Comparison of ENCODE assay signal across 15 cellular contexts in the genomic region with DNA sequence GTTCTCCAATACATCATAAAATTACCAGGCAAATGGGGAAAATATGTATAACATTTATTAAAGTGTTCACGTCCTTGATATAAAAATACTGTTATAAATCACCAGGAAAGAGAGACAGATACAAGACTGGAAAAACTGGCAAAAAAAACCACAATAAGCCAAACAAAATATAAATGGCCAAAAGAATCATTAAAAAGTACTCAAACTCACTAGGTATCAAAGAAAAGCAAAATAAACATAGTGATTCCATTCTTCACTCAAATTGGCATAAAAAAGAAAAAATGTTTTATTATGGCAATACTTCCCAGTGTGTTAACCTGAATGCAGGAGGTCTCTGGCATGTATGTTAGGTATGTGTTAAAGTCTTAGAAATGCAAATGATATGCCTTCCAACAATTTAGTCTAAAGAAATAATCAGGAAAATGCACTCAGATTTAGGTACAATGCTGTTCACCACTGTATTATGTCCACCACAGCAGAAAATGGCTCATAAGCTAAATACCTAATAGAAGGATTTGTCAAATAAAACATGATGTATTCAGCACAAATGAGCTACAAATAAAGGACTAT. TPM values are rescaled to one million over a fixed set of nuclear protein-coding genes. Genes with fewer than 3 reads are reported as not detected.
DNase-seq lines count a peak whose midpoint lies in the region; ATAC-seq, FAIRE-seq and TF ChIP-seq lines count a peak whose summit lies in the region.
"Had no signal": no experiment of that assay in that cellular context is flagged by ENCODE, and none has a peak within 500 bp of the region (broad histone marks: within the 10 kb centered on the region; RNA-seq: fewer than 3 reads in every experiment).

No MANE protein-coding gene starts in this region.

- H3K27ac Mint-ChIP-seq in stimulated activated effector memory CD8-positive, alpha-beta T cell treated with anti-CD3 and anti-CD28 coated beads, Interleukin-12 subunit alpha, Interleukin-12 subunit beta, amount 100 ng/mL, for 72 hours: no peak overlapping the region
- H3K27ac Mint-ChIP-seq: CD4-positive, alpha-beta T cell had no signal

- H3K4me3 ChIP-seq in A549: no peak overlapping the region
- no peak overlapping the region for H3K4me3 ChIP-seq in HEK293 (ENCODE audit: low read depth, low read length)
- H3K4me3 ChIP-seq in SU-DHL-6 (ENCODE audit: insufficient read depth, low read length, poor library complexity, severe bottlenecking): no peak overlapping the region

- TF ChIP-seq RAD21 in A549 (conservative IDR thresholded peaks at IDR 0.05 in 1 of 2, IDR thresholded peaks at IDR 0.05 in 1 of 2): no peak

- H3K27ac ChIP-seq in A549: no peak overlapping the region
- H3K27ac ChIP-seq in HEK293 (ENCODE audit: extremely low read depth, low read depth, low read length): no peak overlapping the region
- H3K27ac ChIP-seq in SU-DHL-6 (ENCODE audit: low read depth, low read length): peak overlapping the region; percentile 95

- no peak for TF ChIP-seq CTCF in A549 (IDR thresholded peaks at IDR 0.05)
- TF ChIP-seq CTCF in HEK293 (tag by site-specific recombination; IDR thresholded peaks at IDR 0.05): no peak
- no peak for TF ChIP-seq CTCF in SU-DHL-6 (IDR thresholded peaks at IDR 0.05; ENCODE audit: insufficient read depth, low read length, poor library complexity, severe bottlenecking)

- ATAC-seq in A549 (no peak), HG03039 (IDR thresholded peaks at IDR 0.05; ENCODE audit: unreplicated experiment) (no peak)
- ATAC-seq in stimulated activated effector memory CD8-positive, alpha-beta T cell treated with anti-CD3 and anti-CD28 coated beads, Interleukin-12 subunit alpha, Interleukin-12 subunit beta, amount 100 ng/mL, for 72 hours: no peak
- ATAC-seq: HCT116 had no signal

- no peak for TF ChIP-seq EP300 in A549 (IDR thresholded peaks at IDR 0.05)

- peak overlapping the region; percentile 9; the same call in 1 of the 2 replicates for H3K9ac ChIP-seq in SU-DHL-6 (ENCODE audit: low read length)

- CTCF ChIA-PET in A549 (lab: Yijun Ruan, JAX) (interaction anchor here (0.7 to 1.3 kb wide), 4 partner anchors 13 to 224 kb away, joined by 3 to 5 read pairs (median 3); no protein-coding TSS in a partner anchor), HEK293 (lab: Yijun Ruan, JAX) (interaction anchor here (0.7 to 1.0 kb wide), 2 partner anchors 26 to 120 kb away, joined by 3 read pairs; no protein-coding TSS in a partner anchor)

- peaks cover 85% of the 10 kb centered on the region for H3K79me2 ChIP-seq in SU-DHL-6 (ENCODE audit: insufficient read depth, low read length)

- H3K4me1 Mint-ChIP-seq in stimulated activated effector memory CD8-positive, alpha-beta T cell treated with anti-CD3 and anti-CD28 coated beads, Interleukin-12 subunit alpha, Interleukin-12 subunit beta, amount 100 ng/mL, for 72 hours: peaks cover 7% of the 10 kb centered on the region

- H3K9me3 ChIP-seq in A549 (no peaks in the 10 kb centered on the region), HEK293 (ENCODE audit: control insufficient read depth, insufficient read depth, low read depth, low read length) (no peaks in the 10 kb centered on the region), SU-DHL-6 (ENCODE audit: insufficient read depth, low read length) (no peaks in the 10 kb centered on the region)

- H3K36me3 ChIP-seq in HEK293 (ENCODE audit: control insufficient read depth in 2 of 2, insufficient read depth in 1 of 2, low read length in 2 of 2) (no peaks in the 10 kb centered on the region), SU-DHL-6 (ENCODE audit: low read length) (no peaks in the 10 kb centered on the region)

- no peak overlapping the region for H3K4me3 Mint-ChIP-seq in stimulated activated effector memory CD8-positive, alpha-beta T cell treated with anti-CD3 and anti-CD28 coated beads, Interleukin-12 subunit alpha, Interleukin-12 subunit beta, amount 100 ng/mL, for 72 hours
- H3K4me3 Mint-ChIP-seq: CD4-positive, alpha-beta T cell had no signal

- POLR2A ChIA-PET in A549 (lab: Yijun Ruan, JAX): no interaction called here
- POLR2A ChIA-PET in HEK293 (lab: Yijun Ruan, JAX): no interaction called here

- H3K4me2 ChIP-seq in A549 (no peak overlapping the region), SU-DHL-6 (ENCODE audit: low read depth, low read length, poor library complexity, severe bottlenecking) (peak overlapping the region; percentile 73)

- FAIRE-seq in A549 (lab: Jason Lieb, UNC) (peak; percentile 88), endometrium (lab: Jason Lieb, UNC) (peak; percentile 37)

- H3K9me3 Mint-ChIP-seq in stimulated activated effector memory CD8-positive, alpha-beta T cell treated with anti-CD3 and anti-CD28 coated beads, Interleukin-12 subunit alpha, Interleukin-12 subunit beta, amount 100 ng/mL, for 72 hours: no peaks in the 10 kb centered on the region
- H3K9me3 Mint-ChIP-seq: CD4-positive, alpha-beta T cell had no signal

- H3K27me3 ChIP-seq in SU-DHL-6 (ENCODE audit: low read length): no peaks in the 10 kb centered on the region

- no peak for TF ChIP-seq POLR2A in A549 (IDR thresholded peaks at IDR 0.05; ENCODE audit: low read length)

- 0 out of 2 replicates have a peak, but pooled peaks cover 4% of the 10 kb centered on the region for H4K20me1 ChIP-seq in SU-DHL-6 (ENCODE audit: low read depth, low read length)

- H3F3A ChIP-seq in SU-DHL-6 (ENCODE audit: insufficient read depth): peaks cover 49% of the 10 kb centered on the region

- no peaks in the 10 kb centered on the region for H3K9me2 ChIP-seq in SU-DHL-6 (replicated peaks; ENCODE audit: insufficient read depth, low read length)

- DNase-seq in A549 (ENCODE audit: low read depth in 1 of 2, low spot score in 1 of 2): no peak
- no peak for DNase-seq in stimulated activated effector memory CD8-positive, alpha-beta T cell treated with anti-CD3 and anti-CD28 coated beads, Interleukin-12 subunit alpha, Interleukin-12 subunit beta, amount 100 ng/mL, for 72 hours (ENCODE audit: low spot score in 2 of 2)
- no peak for DNase-seq in activated CD4-positive, alpha-beta T cell treated with anti-CD3 and anti-CD28 coated beads, Interleukin-2, amount 50 U/mL, for 48 hours
- DNase-seq: 8988T; ACHN; C1 segment of cervical spinal cord; Calu3; CD4-positive, alpha-beta T cell; DMS 273 treated with DMSO at 0.1 percent for 48 hours; IMR-90 had no signal

- no peaks in the 10 kb centered on the region for H3K36me3 Mint-ChIP-seq in stimulated activated effector memory CD8-positive, alpha-beta T cell treated with anti-CD3 and anti-CD28 coated beads, Interleukin-12 subunit alpha, Interleukin-12 subunit beta, amount 100 ng/mL, for 72 hours

- no peak overlapping the region for H2AFZ ChIP-seq in SU-DHL-6 (ENCODE audit: low read depth, low read length, severe bottlenecking)

- H3K4me1 ChIP-seq in A549 (peaks cover 9% of the 10 kb centered on the region; the same call in 1 of the 3 replicates), HEK293 (ENCODE audit: control insufficient read depth, insufficient read depth, low read length) (peaks cover 13% of the 10 kb centered on the region; the same call in 1 of the 2 replicates)

- WGBS in A549 (ENCODE audit: missing lambda C conversion rate): 88% methylated on average over 1 of the region's 1 CpG

TF ChIP-seq in A549, 52 proteins besides CTCF, POLR2A, EP300 and RAD21:
- TF ChIP-seq EHF (CRISPR knock-in tag; IDR thresholded peaks at IDR 0.05) (no peak), ZFP36 (IDR thresholded peaks at IDR 0.05; ENCODE audit: borderline replicate concordance, partially characterized antibody) (no peak), MAFK (IDR thresholded peaks at IDR 0.05; ENCODE audit: partially characterized antibody) (peak; percentile 16), HOXB5 (CRISPR knock-in tag; IDR thresholded peaks at IDR 0.05) (no peak)

TF ChIP-seq in HEK293, 187 proteins besides CTCF, POLR2A, EP300 and RAD21:
- TF ChIP-seq ZNF843 (tag by site-specific recombination; IDR thresholded peaks at IDR 0.05) (peak; percentile 32; the same call in 1 of the 2 replicates), KLF10 (tag by site-specific recombination; IDR thresholded peaks at IDR 0.05) (no peak), FEZF1 (tag by site-specific recombination; IDR thresholded peaks at IDR 0.05) (peak; percentile 74)
- TF ChIP-seq, protein P1, sequence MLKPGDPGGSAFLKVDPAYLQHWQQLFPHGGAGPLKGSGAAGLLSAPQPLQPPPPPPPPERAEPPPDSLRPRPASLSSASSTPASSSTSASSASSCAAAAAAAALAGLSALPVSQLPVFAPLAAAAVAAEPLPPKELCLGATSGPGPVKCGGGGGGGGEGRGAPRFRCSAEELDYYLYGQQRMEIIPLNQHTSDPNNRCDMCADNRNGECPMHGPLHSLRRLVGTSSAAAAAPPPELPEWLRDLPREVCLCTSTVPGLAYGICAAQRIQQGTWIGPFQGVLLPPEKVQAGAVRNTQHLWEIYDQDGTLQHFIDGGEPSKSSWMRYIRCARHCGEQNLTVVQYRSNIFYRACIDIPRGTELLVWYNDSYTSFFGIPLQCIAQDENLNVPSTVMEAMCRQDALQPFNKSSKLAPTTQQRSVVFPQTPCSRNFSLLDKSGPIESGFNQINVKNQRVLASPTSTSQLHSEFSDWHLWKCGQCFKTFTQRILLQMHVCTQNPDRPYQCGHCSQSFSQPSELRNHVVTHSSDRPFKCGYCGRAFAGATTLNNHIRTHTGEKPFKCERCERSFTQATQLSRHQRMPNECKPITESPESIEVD (tag by site-specific recombination; IDR thresholded peaks at IDR 0.05): peak; percentile 76

RNA-seq across cellular contexts. Expression of a gene that starts 21.4 kb away (rescaled TPM):
- 47.8 and 64.4 TPM in 2 replicates for polyA plus RNA-seq in A549 (2011; rRNA removed)
- polyA plus RNA-seq in A549 (2012; cell fraction: cytosol; rRNA removed): 14.3 and 15.8 TPM in 2 replicates
- 29.8 and 36.5 TPM in 2 replicates for polyA plus RNA-seq in A549 (2012; cell fraction: nucleus; rRNA removed)
- polyA plus RNA-seq in A549 (2017; fragmentation: RNase III; extraction: RNeasy Plus Mini Kit Qiagen cat#74134 plus additional on column Dnase treatment): 11.3 to 13.1 TPM (median 12.4 TPM) in 3 replicates
- polyA minus RNA-seq in A549 (2011; rRNA and poly(A)+ RNA removed): 101 and 106 TPM in 2 replicates
